19 cellular contexts compared by ENCODE assay signal in genomic region chr6:88459224-88459623, GRCh38.
"Had no signal": no experiment of that assay in that cellular context is flagged by ENCODE, and none has a peak within 500 bp of the region (broad histone marks: within the 10 kb centered on the region; RNA-seq: fewer than 3 reads in every experiment).

No MANE protein-coding gene starts in this region.

- H3K27ac Mint-ChIP-seq: T-cell had no signal

- H3K9me3 ChIP-seq: SK-N-SH had no signal

- H3K4me3 Mint-ChIP-seq: T-cell had no signal

- H3K27ac ChIP-seq: KMS-11 had no signal

- DNase-seq: IMR-90, Kasumi-1, MM.1S, NCI-H1092 treated with DMSO at 0.1 percent for 48 hours, NCI-H1436, NCI-H2029, NCI-H2081 treated with DMSO at 0.1 percent for 48 hours, NCI-H226, NCI-H446, NCI-H510A, NCI-H524 treated with DMSO at 0.1 percent for 48 hours, NCI-H69, NCI-H774, RPMI8226, SHP77, SK-N-SH, SW 1271, T-cell had no signal

- H3K4me2 ChIP-seq: KMS-11, SK-N-SH had no signal

- H3K4me1 Mint-ChIP-seq: T-cell had no signal

- H3K9me2 ChIP-seq: SK-N-SH had no signal

- H3K36me3 Mint-ChIP-seq: T-cell had no signal

- H3K9me3 Mint-ChIP-seq: T-cell had no signal
